ENCODE assay signal across 13 cellular contexts in the genomic region with DNA sequence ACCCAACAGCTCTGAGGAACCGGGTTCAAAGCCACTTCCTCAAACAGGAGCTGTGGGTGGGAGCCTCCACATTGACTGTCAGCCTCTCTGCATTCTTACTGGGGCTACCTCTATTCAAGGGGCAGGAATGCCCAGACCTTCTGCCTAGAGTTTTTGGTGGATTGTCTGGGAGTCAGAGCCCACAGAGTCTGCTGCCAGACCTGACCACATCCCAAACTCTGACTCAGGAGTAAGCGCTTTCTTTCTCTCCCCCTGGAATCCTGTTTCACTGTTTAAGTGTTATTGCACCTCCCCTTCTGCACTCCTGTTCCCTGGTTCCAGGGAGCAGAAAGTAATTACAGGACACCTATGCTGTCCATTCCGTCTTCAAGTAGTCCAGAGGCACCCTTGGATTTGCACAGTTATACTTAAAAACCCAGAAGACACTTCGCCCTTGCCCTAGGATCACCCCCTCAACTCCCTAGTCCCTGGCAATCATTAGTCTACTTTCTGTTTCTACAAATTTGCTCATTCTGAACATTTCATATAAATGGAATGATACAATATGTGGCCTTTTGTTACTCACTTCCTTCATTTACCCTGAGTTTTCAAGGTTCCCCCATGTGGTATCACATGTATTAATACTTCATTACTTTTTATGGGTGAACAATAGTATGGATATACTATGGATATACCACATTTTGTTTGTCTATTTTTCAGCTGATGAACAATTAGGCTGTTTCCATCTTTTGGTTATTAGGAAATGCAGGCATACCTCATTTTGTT. TPM values are rescaled to one million over a fixed set of nuclear protein-coding genes. Genes with fewer than 3 reads are reported as not detected.
A peak's percentile ranks its signal among the peaks of the same experiment; 100 is the strongest.
DNase-seq lines count a peak whose midpoint lies in the region; ATAC-seq, FAIRE-seq and TF ChIP-seq lines count a peak whose summit lies in the region.
"Had no signal": no experiment of that assay in that cellular context is flagged by ENCODE, and none has a peak within 500 bp of the region (broad histone marks: within the 10 kb centered on the region; RNA-seq: fewer than 3 reads in every experiment).

No MANE protein-coding gene starts in this region.

- peaks cover 3% of the 10 kb centered on the region for H3K9me3 Mint-ChIP-seq in CD4-positive, alpha-beta T cell

- no peaks in the 10 kb centered on the region for H3K36me3 Mint-ChIP-seq in CD4-positive, alpha-beta T cell (ENCODE audit: low read depth)

- WGBS in psoas muscle, 3 donors: 77 to 83% (median 83%) methylated on average over 4 of the region's 4 CpGs

- H3K4me3 Mint-ChIP-seq in CD4-positive, alpha-beta T cell: no peak overlapping the region

- TF ChIP-seq CTCF in epithelial cell of esophagus (IDR thresholded peaks at IDR 0.05; ENCODE audit: insufficient read depth, low read depth, low read length, missing control alignments) (no peak), psoas muscle (IDR thresholded peaks at IDR 0.05) (no peak)
- TF ChIP-seq CTCF in CD4-positive, alpha-beta T cell (IDR thresholded peaks at IDR 0.05): no peak

- peaks cover 55% of the 10 kb centered on the region for H3K27me3 Mint-ChIP-seq in CD4-positive, alpha-beta T cell

- no peaks in the 10 kb centered on the region for H3K36me3 ChIP-seq in psoas muscle (ENCODE audit: insufficient read depth in 1 of 2, low read depth in 1 of 2)

- H3K27ac Mint-ChIP-seq in CD4-positive, alpha-beta T cell: no peak overlapping the region

- ATAC-seq in psoas muscle (no peak), GM21786 (IDR thresholded peaks at IDR 0.05; ENCODE audit: unreplicated experiment) (no peak)
- no peak for ATAC-seq in CD4-positive, alpha-beta T cell (ENCODE audit: poor library complexity)

- peak; percentile 86 for FAIRE-seq in RCC 7860 (lab: Jason Lieb, UNC)
- FAIRE-seq: TTC549 had no signal

- H3K4me1 Mint-ChIP-seq in CD4-positive, alpha-beta T cell (ENCODE audit: low read depth): no peaks in the 10 kb centered on the region

- CTCF ChIA-PET in CD4-positive, alpha-beta T cell (lab: Charles Lee): no interaction called here

- peak overlapping the region; percentile 7 for H3K27ac ChIP-seq in psoas muscle
- no peak overlapping the region for H3K27ac ChIP-seq in CD4-positive, alpha-beta T cell (ENCODE audit: low read depth, low read length)
- H3K27ac ChIP-seq: PC-9 had no signal

- POLR2A ChIA-PET in CD4-positive, alpha-beta T cell (lab: Charles Lee): no interaction called here

- DNase-seq in ELR (ENCODE audit: low read depth) (peak; percentile 82), RCC 7860 (ENCODE audit: low spot score) (peak; percentile 81), epithelial cell of esophagus (ENCODE audit: low read depth) (peak; percentile 69), psoas muscle (no peak), COLO668 (lab: John Stamatoyannopoulos, UW; ENCODE audit: unreplicated experiment) (no peak), HuH-7 (ENCODE audit: low spot score) (no peak)
- DNase-seq in CD4-positive, alpha-beta T cell: no peak
- DNase-seq: activated naive CD4-positive, alpha-beta T cell treated with Interleukin-2 at 50 U/mL for 16 hours; PC-9; retina had no signal

- no peak overlapping the region for H3K4me3 ChIP-seq in epithelial cell of esophagus (ENCODE audit: low read length)
- no peak overlapping the region for H3K4me3 ChIP-seq in psoas muscle
- H3K4me3 ChIP-seq: PC-9 had no signal

- H3K9me3 ChIP-seq in psoas muscle: no peaks in the 10 kb centered on the region
- H3K9me3 ChIP-seq in CD4-positive, alpha-beta T cell (ENCODE audit: control insufficient read depth, low read length): no peaks in the 10 kb centered on the region

- no peaks in the 10 kb centered on the region for H3K27me3 ChIP-seq in psoas muscle (ENCODE audit: insufficient read depth in 3 of 3, low read length in 2 of 3)
- H3K27me3 ChIP-seq in CD4-positive, alpha-beta T cell (ENCODE audit: control insufficient read depth, insufficient read depth, low read length): no peaks in the 10 kb centered on the region

- no peaks in the 10 kb centered on the region for H3K4me1 ChIP-seq in psoas muscle

- intact Hi-C loops in psoas muscle (cut with DNase I): no loop called here
- intact Hi-C loops in CD4-positive, alpha-beta T cell (cut with DNase I, micrococcal nuclease): no loop called here

RNA-seq across cellular contexts. Expression of a gene that starts 37.9 kb away (rescaled TPM):
- 10 to 100 TPM; 32.6 to 49.9 (median 48.1) TPM for total RNA-seq in psoas muscle
- 10 to 100 TPM in 2 of 3 donors, 1 to 10 TPM in 1; 8.6 to 16.3 (median 15.5) TPM for polyA plus RNA-seq in psoas muscle
- not detected for total RNA-seq in CD4-positive, alpha-beta T cell
- total RNA-seq: activated CD8-positive, alpha-beta memory T cell treated with anti-CD3 and anti-CD28 coated beads for 36 hours had no signal

Comparison
In these comparisons a context has a peak if more than half of its experiments do, and no peak if none do; other contexts are left out.
1. DNase-seq: peak in ELR (single experiment), RCC 7860 (single experiment) and epithelial cell of esophagus (single experiment); none in psoas muscle (0 of 2), CD4-positive, alpha-beta T cell (0 of 10), COLO668 (single experiment) and HuH-7 (single experiment).
2. RNA of a gene that starts 37.9 kb away (total RNA-seq): 32.6 to 49.9 TPM in psoas muscle; not detected in CD4-positive, alpha-beta T cell; every median in the first group is over 10 times any median in the second.